ENCODE assay signal across 22 cellular contexts in genomic region chr3:106257172-106257571, GRCh38.
"Had no signal": no experiment of that assay in that cellular context is flagged by ENCODE, and none has a peak within 500 bp of the region (broad histone marks: within the 10 kb centered on the region; RNA-seq: fewer than 3 reads in every experiment).

No MANE protein-coding gene starts in this region.

- H3K9me3 ChIP-seq: esophagus squamous epithelium, mucosa of descending colon, tibial artery had no signal

- H3K27ac Mint-ChIP-seq: activated T-cell treated with anti-CD3 and anti-CD28 coated beads, Interleukin-2, amount 50 U/mL, for 72 hours; dendritic cell treated with granulocyte-macrophage colony-stimulating factor and Interleukin-4, amounts not matched to agents 40 ng/mL and 50 ng/mL, for 4 days; immature natural killer cell; progenitor cell of endocrine pancreas had no signal

- DNase-seq: activated CD8-positive, alpha-beta memory T cell treated with anti-CD3 and anti-CD28 coated beads for 24 hours; activated CD8-positive, alpha-beta memory T cell treated with anti-CD3 and anti-CD28 coated beads, Interleukin-2, amount 50 U/mL, for 48 hours; activated effector memory CD4-positive, alpha-beta T cell treated with anti-CD3 and anti-CD28 coated beads, Interleukin-2, amount 50 U/mL, for 16 hours; activated naive CD4-positive, alpha-beta T cell treated with anti-CD3 and anti-CD28 coated beads, Interleukin-2, amount 50 U/mL, for 16 hours; activated T-cell treated with anti-CD3 and anti-CD28 coated beads, Interleukin-2, amount 50 U/mL, for 72 hours; effector CD8-positive, alpha-beta T cell; esophagus squamous epithelium; immature natural killer cell; kidney glomerular epithelial cell; left ventricle myocardium inferior; mucosa of descending colon; naive thymus-derived CD4-positive, alpha-beta T cell; stimulated activated CD4-positive, alpha-beta T cell treated with anti-CD3 and anti-CD28 coated beads, Interleukin-1b, Interleukin-23, amount 100 ng/mL, for 48 hours; stimulated activated CD8-positive, alpha-beta memory T cell treated with anti-CD3 and anti-CD28 coated beads, Interleukin-4, amount 100 ng/mL, for 48 hours; stimulated activated naive CD8-positive, alpha-beta T cell treated with anti-CD3 and anti-CD28 coated beads, Interleukin-15, Interleukin-2, amounts not matched to agents 100 U/mL and 50 U/mL, for 24 hours; substantia nigra; T-helper 9 cell; tibial artery had no signal

- H3K4me2 ChIP-seq: neural progenitor cell had no signal

- H3K27me3 ChIP-seq: esophagus squamous epithelium, neural progenitor cell, tibial artery had no signal

- H3K27me3 Mint-ChIP-seq: dendritic cell treated with granulocyte-macrophage colony-stimulating factor and Interleukin-4, amounts not matched to agents 40 ng/mL and 50 ng/mL, for 4 days; naive thymus-derived CD4-positive, alpha-beta T cell had no signal

- H3K4me1 Mint-ChIP-seq: neural progenitor cell had no signal

- H3K4me3 ChIP-seq: left ventricle myocardium inferior, mucosa of descending colon, neural progenitor cell, tibial artery had no signal

- H3K36me3 Mint-ChIP-seq: neural progenitor cell had no signal

- H3K4me3 Mint-ChIP-seq: activated T-cell treated with anti-CD3 and anti-CD28 coated beads, Interleukin-2, amount 50 U/mL, for 72 hours; dendritic cell treated with granulocyte-macrophage colony-stimulating factor and Interleukin-4, amounts not matched to agents 40 ng/mL and 50 ng/mL, for 4 days; immature natural killer cell; naive thymus-derived CD4-positive, alpha-beta T cell; neural progenitor cell had no signal

- H3K4me1 ChIP-seq: esophagus squamous epithelium, left ventricle myocardium inferior, neural progenitor cell, tibial artery had no signal

- ATAC-seq: activated CD4-positive, CD25-positive, alpha-beta regulatory T cell treated with anti-CD3 and anti-CD28 coated beads, Interleukin-2, amount 50 U/mL, for 24 hours; activated T-cell treated with anti-CD3 and anti-CD28 coated beads, Interleukin-2, amount 50 U/mL, for 72 hours; mucosa of descending colon; naive thymus-derived CD4-positive, alpha-beta T cell; stimulated activated naive CD8-positive, alpha-beta T cell treated with anti-CD3 and anti-CD28 coated beads, Interleukin-15, Interleukin-2, amounts not matched to agents 100 U/mL and 50 U/mL, for 24 hours had no signal

- H3K27ac ChIP-seq: esophagus squamous epithelium, left ventricle myocardium inferior, neural progenitor cell, tibial artery had no signal

- H3K36me3 ChIP-seq: esophagus squamous epithelium, left ventricle myocardium inferior, neural progenitor cell, tibial artery had no signal
